In the genomic region with DNA sequence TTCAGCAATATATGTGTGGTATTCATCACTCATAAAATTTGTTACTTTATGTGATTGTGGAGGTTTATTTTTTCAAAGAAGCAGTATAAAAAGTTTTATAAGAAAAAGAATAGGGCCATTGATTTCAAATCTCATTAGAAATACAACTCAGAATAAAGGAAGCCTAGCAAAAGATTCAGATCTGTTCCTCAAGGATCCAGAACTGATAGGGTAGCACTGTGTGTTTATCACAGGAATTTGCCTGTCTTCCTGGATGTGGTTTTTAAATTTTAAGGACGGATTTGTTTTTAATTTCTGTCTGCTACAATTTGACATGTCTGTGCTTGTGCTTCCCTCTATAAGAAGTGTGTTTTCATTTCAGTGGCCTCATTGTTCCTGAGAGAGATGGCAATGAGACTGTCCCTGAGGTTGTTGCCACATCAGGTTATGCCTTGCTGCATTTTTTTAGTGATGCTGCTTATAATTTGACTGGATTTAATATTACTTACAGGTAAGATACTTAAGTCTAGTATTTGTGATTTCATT, we compare ENCODE assay signal across 28 cellular contexts.
DNase-seq lines count a peak whose midpoint lies in the region; ATAC-seq, FAIRE-seq and TF ChIP-seq lines count a peak whose summit lies in the region.
"Had no signal": no experiment of that assay in that cellular context is flagged by ENCODE, and none has a peak within 500 bp of the region (broad histone marks: within the 10 kb centered on the region; RNA-seq: fewer than 3 reads in every experiment).

No MANE protein-coding gene starts in this region.

- DNase-seq in A549 (ENCODE audit: low read depth in 1 of 2, low spot score in 1 of 2) (no peak), RWPE2 (ENCODE audit: low spot score) (no peak), bronchial epithelial cell (ENCODE audit: low read depth) (peak; percentile 74), foreskin melanocyte (peak; percentile 57), KBM-7 (no peak), occipital lobe (lab: John Stamatoyannopoulos, UW) (no peak), ACHN (no peak)
- DNase-seq: AML-193; CD4-positive, alpha-beta T cell; COR-L47; DMS53; H9; IMR-90; NCI-H1092 treated with DMSO at 0.1 percent for 48 hours; NCI-H146; NCI-H1930; NCI-H2107; NCI-H446 treated with DMSO at 0.1 percent for 48 hours; NCI-H526 treated with DMSO at 0.1 percent for 48 hours; Peyer's patch; SJCRH30; T-cell had no signal

- no peaks in the 10 kb centered on the region for H3K9me3 ChIP-seq in A549
- H3K9me3 ChIP-seq in RWPE2 (ENCODE audit: severe bottlenecking) = no peaks in the 10 kb centered on the region
- H3K9me3 ChIP-seq: BLaER1 treated with 17β-estradiol and CSF1 and Interleukin-3, amounts not matched to agents 10 nM and 100 nM; Peyer's patch; SJCRH30 had no signal

- H3K4me1 ChIP-seq in A549 (peaks cover 68% of the 10 kb centered on the region), RWPE2 (ENCODE audit: insufficient read depth, poor library complexity, severe bottlenecking) (peaks cover 27% of the 10 kb centered on the region)
- H3K4me1 ChIP-seq: Peyer's patch, SJCRH30 had no signal

- no peak for TF ChIP-seq RAD21 in A549 (conservative IDR thresholded peaks at IDR 0.05 in 1 of 2, IDR thresholded peaks at IDR 0.05 in 1 of 2)

- POLR2A ChIA-PET in A549 (lab: Yijun Ruan, JAX) = no interaction called here

- H3K36me3 ChIP-seq in RWPE2 (ENCODE audit: low read depth) (peaks cover 20% of the 10 kb centered on the region), bronchial epithelial cell (ENCODE audit: control insufficient read depth, insufficient read depth, low read length) (peaks cover 6% of the 10 kb centered on the region)

- TF ChIP-seq CTCF in A549 (IDR thresholded peaks at IDR 0.05) (no peak), RWPE2 (IDR thresholded peaks at IDR 0.05; ENCODE audit: poor library complexity, severe bottlenecking) (no peak), bronchial epithelial cell (IDR thresholded peaks at IDR 0.05; ENCODE audit: insufficient read depth, low read length, severe bottlenecking) (no peak)

- in situ Hi-C loops in KBM-7 (cut with MboI; ENCODE audit: low pct_unique_long_range_greater_than_20kb, low sequenced_read_pairs) = no loop called here
- in situ Hi-C loops in ACHN (cut with HindIII; ENCODE audit: low pct_ligation_motif_present, low pct_unique_long_range_greater_than_20kb, low sequenced_read_pairs) = no loop called here

- ATAC-seq in A549 (no peak), RWPE2 (ENCODE audit: low read depth) (no peak), HG03432 (IDR thresholded peaks at IDR 0.05; ENCODE audit: unreplicated experiment) (no peak)
- ATAC-seq: GM23338, Right ventricle myocardium inferior, T-cell had no signal

- no peak overlapping the region for H3K4me2 ChIP-seq in A549
- H3K4me2 ChIP-seq: BLaER1 treated with 17β-estradiol and CSF1 and Interleukin-3, amounts not matched to agents 10 nM and 100 nM; GM23338; KMS-11 had no signal

- no peak for TF ChIP-seq POLR2A in A549 (IDR thresholded peaks at IDR 0.05; ENCODE audit: low read length)

- CTCF ChIA-PET in A549 (lab: Yijun Ruan, JAX) = no interaction called here

- no peak for TF ChIP-seq EP300 in A549 (IDR thresholded peaks at IDR 0.05)

- no peaks in the 10 kb centered on the region for H3K27me3 ChIP-seq in RWPE2 (ENCODE audit: insufficient read depth, poor library complexity, severe bottlenecking)
- no peaks in the 10 kb centered on the region for H3K27me3 ChIP-seq in bronchial epithelial cell (ENCODE audit: control insufficient read depth, insufficient read depth, low read length)
- H3K27me3 ChIP-seq: BLaER1 treated with 17β-estradiol and CSF1 and Interleukin-3, amounts not matched to agents 10 nM and 100 nM; Peyer's patch; SJCRH30 had no signal

- FAIRE-seq in A549 (lab: Jason Lieb, UNC) = no peak
- FAIRE-seq in bronchial epithelial cell (lab: Jason Lieb, UNC) = no peak
- FAIRE-seq: GM18507 had no signal

- H3K4me3 ChIP-seq in A549 = no peak overlapping the region
- H3K4me3 ChIP-seq in RWPE2 (ENCODE audit: severe bottlenecking) = no peak overlapping the region
- no peak overlapping the region for H3K4me3 ChIP-seq in bronchial epithelial cell (ENCODE audit: low read depth, low read length)
- H3K4me3 ChIP-seq: BLaER1 treated with 17β-estradiol and CSF1 and Interleukin-3, amounts not matched to agents 10 nM and 100 nM; GM23338; Peyer's patch; SJCRH30 had no signal

- peak overlapping the region; percentile 13 to 31; a peak in 2 of 6 replicates for H3K27ac ChIP-seq in A549
- H3K27ac ChIP-seq in RWPE2 (ENCODE audit: poor library complexity, severe bottlenecking) = peak overlapping the region; percentile 82
- H3K27ac ChIP-seq: BLaER1 treated with 17β-estradiol and CSF1 and Interleukin-3, amounts not matched to agents 10 nM and 100 nM; KMS-11; Peyer's patch; SJCRH30 had no signal

- WGBS in A549 (ENCODE audit: missing lambda C conversion rate) = 83% methylated on average over 1 of the region's 1 CpG

TF ChIP-seq in A549, 52 proteins besides CTCF, POLR2A, EP300 and RAD21:
- TF ChIP-seq, protein P1, sequence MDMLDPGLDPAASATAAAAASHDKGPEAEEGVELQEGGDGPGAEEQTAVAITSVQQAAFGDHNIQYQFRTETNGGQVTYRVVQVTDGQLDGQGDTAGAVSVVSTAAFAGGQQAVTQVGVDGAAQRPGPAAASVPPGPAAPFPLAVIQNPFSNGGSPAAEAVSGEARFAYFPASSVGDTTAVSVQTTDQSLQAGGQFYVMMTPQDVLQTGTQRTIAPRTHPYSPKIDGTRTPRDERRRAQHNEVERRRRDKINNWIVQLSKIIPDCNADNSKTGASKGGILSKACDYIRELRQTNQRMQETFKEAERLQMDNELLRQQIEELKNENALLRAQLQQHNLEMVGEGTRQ (IDR thresholded peaks at IDR 0.05) = no peak
- TF ChIP-seq RCOR1 (IDR thresholded peaks at IDR 0.05; ENCODE audit: low read depth, low read length) = no peak
- TF ChIP-seq JUN (IDR thresholded peaks at IDR 0.05) = no peak
- TF ChIP-seq BHLHE40 (IDR thresholded peaks at IDR 0.05; ENCODE audit: low read depth, low read length) = no peak
- TF ChIP-seq RNF2 (IDR thresholded peaks at IDR 0.05; ENCODE audit: borderline replicate concordance, low read depth) = no peak

Comparison
In these comparisons a context has a peak if more than half of its experiments do, and no peak if none do; other contexts are left out.
1. DNase-seq: peak in bronchial epithelial cell (single experiment) and foreskin melanocyte (single experiment); none in A549 (0 of 2), RWPE2 (single experiment), KBM-7 (single experiment), occipital lobe (single experiment) and ACHN (single experiment).